Comparison of ENCODE assay signal across 10 cellular contexts in the genomic region with DNA sequence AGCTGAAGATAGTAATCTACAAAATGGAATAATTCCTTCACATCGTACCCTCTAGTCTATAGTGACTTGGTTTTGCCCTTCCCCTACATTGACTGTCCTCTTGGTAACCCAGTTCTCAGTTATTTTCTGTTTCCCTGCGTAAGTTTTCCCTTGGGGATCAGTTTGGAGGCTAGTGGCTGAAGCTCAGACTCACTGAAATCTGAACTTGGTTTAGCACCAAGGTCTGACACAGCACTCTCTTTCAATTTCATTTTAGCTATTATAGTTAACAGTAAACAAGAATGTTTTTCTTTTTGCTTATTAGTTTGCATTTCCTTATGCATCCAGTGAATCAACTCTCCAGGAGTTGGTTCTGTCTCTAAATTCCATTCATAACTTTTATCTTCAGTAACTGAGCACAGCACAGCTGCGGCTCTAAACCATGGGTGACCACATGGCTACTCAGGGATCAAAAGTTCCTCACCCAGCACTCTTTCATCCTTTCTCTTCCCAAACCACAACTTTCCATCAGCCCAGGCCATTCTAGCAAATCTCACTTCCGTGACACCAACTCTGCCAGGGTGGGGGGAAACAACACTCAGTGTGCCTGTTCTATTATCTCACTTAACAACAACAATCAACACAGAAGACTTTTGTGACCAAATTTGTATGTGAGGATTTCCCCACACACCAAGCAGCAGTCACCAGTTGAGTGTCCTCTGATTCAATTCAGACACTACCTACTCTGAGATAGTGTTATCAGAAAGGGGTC. TPM values are rescaled to one million over a fixed set of nuclear protein-coding genes. Genes with fewer than 3 reads are reported as not detected.
DNase-seq lines count a peak whose midpoint lies in the region; ATAC-seq, FAIRE-seq and TF ChIP-seq lines count a peak whose summit lies in the region.
"Had no signal": no experiment of that assay in that cellular context is flagged by ENCODE, and none has a peak within 500 bp of the region (broad histone marks: within the 10 kb centered on the region; RNA-seq: fewer than 3 reads in every experiment).

No MANE protein-coding gene starts in this region.

- DNase-seq in HepG2 (ENCODE audit: low spot score) (no peak), right lobe of liver (no peak), IMR-90 (peak; percentile 57), fibroblast of villous mesenchyme (ENCODE audit: low read depth) (peak; percentile 81), amniotic stem cell (lab: John Stamatoyannopoulos, UW) (no peak)
- DNase-seq: anterior cingulate cortex, immature natural killer cell had no signal

- H3K27ac ChIP-seq in HepG2 (ENCODE audit: extremely low read length, insufficient read depth, low read length) (no peak overlapping the region), right lobe of liver (no peak overlapping the region), IMR-90 (ENCODE audit: insufficient read depth, low read length) (no peak overlapping the region), subcutaneous abdominal adipose tissue (ENCODE audit: low read depth, low read length) (peak overlapping the region; percentile 72)

- H3K4me1 ChIP-seq in HepG2 (ENCODE audit: insufficient read depth, low read length) (peaks cover 25% of the 10 kb centered on the region), right lobe of liver (no peaks in the 10 kb centered on the region), IMR-90 (ENCODE audit: control insufficient read depth, insufficient read depth, low read length) (0 out of 2 replicates have a peak, but pooled peaks cover 2% of the 10 kb centered on the region), subcutaneous abdominal adipose tissue (ENCODE audit: control insufficient read depth in 5 of 5, insufficient read depth in 5 of 5, low read length in 5 of 5) (peaks cover 3 to 17% (median 13%) of the 10 kb centered on the region in 5 donors)

- no peak overlapping the region for H2AFZ ChIP-seq in HepG2 (ENCODE audit: low read length)
- peak overlapping the region; percentile 26 for H2AFZ ChIP-seq in IMR-90 (replicated peaks; ENCODE audit: low read length, poor library complexity)

- H4K8ac ChIP-seq in IMR-90 (ENCODE audit: low read depth in 2 of 2, low read length in 2 of 2): no peak overlapping the region

- no peak for ATAC-seq in HepG2
- no peak for ATAC-seq in right lobe of liver
- peak; percentile 94 for ATAC-seq in IMR-90 (ENCODE audit: low read depth)
- no peak for ATAC-seq in HG02970 (IDR thresholded peaks at IDR 0.05; ENCODE audit: low FRiP score, unreplicated experiment)
- no peak for ATAC-seq in GM18870 (IDR thresholded peaks at IDR 0.05; ENCODE audit: unreplicated experiment)

- TF ChIP-seq RAD21 in HepG2 (CRISPR knock-in tag; IDR thresholded peaks at IDR 0.05): no peak
- no peak for TF ChIP-seq RAD21 in IMR-90 (IDR thresholded peaks at IDR 0.05; ENCODE audit: low read length)

- CTCF ChIA-PET in HepG2 (lab: Yijun Ruan, JAX; ENCODE audit: low intra/inter-chr PET ratio, low total read pairs) (no interaction called here), IMR-90 (lab: Yijun Ruan, JAX) (interaction anchor here (0.5 to 1.3 kb wide), 2 partner anchors 18 to 555 kb away, joined by 3 to 4 read pairs; a partner anchor contains a TSS)

- TF ChIP-seq CTCF in HepG2 (CRISPR knock-in tag; IDR thresholded peaks at IDR 0.05): no peak
- TF ChIP-seq CTCF in right lobe of liver (IDR thresholded peaks at IDR 0.05): no peak
- no peak for TF ChIP-seq CTCF in IMR-90 (conservative IDR thresholded peaks at IDR 0.05; ENCODE audit: low read depth, low read length)
- TF ChIP-seq CTCF in fibroblast of villous mesenchyme (IDR thresholded peaks at IDR 0.05; ENCODE audit: insufficient read depth, low read depth, low read length): no peak

- TF ChIP-seq EP300 in HepG2 (IDR thresholded peaks at IDR 0.05; ENCODE audit: low read depth in 2 of 2, low read length in 2 of 2): no peak
- no peak for TF ChIP-seq EP300 in HepG2 (CRISPR knock-in tag; IDR thresholded peaks at IDR 0.05; ENCODE audit: borderline replicate concordance)

- H4K20me1 ChIP-seq in HepG2 (ENCODE audit: insufficient read depth, low read length): no peaks in the 10 kb centered on the region
- H4K20me1 ChIP-seq in IMR-90 (ENCODE audit: insufficient read depth, low read length): no peaks in the 10 kb centered on the region

- 0 out of 2 replicates have a peak overlapping the region, but pooled peaks have one; percentile 19 for H2BK120ac ChIP-seq in IMR-90 (ENCODE audit: low read depth, low read length)

- H3K56ac ChIP-seq in IMR-90 (ENCODE audit: extremely low read depth, insufficient read depth, low read length): no peak overlapping the region

- no peak overlapping the region for H3K23ac ChIP-seq in IMR-90 (ENCODE audit: low read depth, low read length)

- H3K9me1 ChIP-seq in IMR-90 (ENCODE audit: insufficient read depth, low read length): peaks cover 4% of the 10 kb centered on the region; the same call in 1 of the 2 replicates

- no peak overlapping the region for H4K91ac ChIP-seq in IMR-90 (ENCODE audit: insufficient read depth, low read depth, low read length)

- H3K9me3 ChIP-seq in HepG2 (ENCODE audit: low read length): no peaks in the 10 kb centered on the region
- no peaks in the 10 kb centered on the region for H3K9me3 ChIP-seq in right lobe of liver
- no peaks in the 10 kb centered on the region for H3K9me3 ChIP-seq in IMR-90 (ENCODE audit: control insufficient read depth, insufficient read depth, low read length)
- no peaks in the 10 kb centered on the region for H3K9me3 ChIP-seq in subcutaneous abdominal adipose tissue (ENCODE audit: control insufficient read depth in 5 of 5, low read length in 5 of 5)

- dilution Hi-C loops in IMR-90 (cut with HindIII; ENCODE audit: low sequenced_read_pairs, unreplicated experiment): no loop called here

- no peak overlapping the region for H2BK5ac ChIP-seq in IMR-90 (ENCODE audit: low read depth, low read length, poor library complexity, severe bottlenecking)

- POLR2A ChIA-PET in HepG2 (lab: Yijun Ruan, JAX): no interaction called here
- POLR2A ChIA-PET in IMR-90 (lab: Charles Lee; ENCODE audit: unreplicated experiment): no interaction called here

- no TSS peak for BruUV-seq in HepG2 (replicated peaks; lab: Mats Ljungman, UMichigan)
- no TSS peak for BruUV-seq in IMR-90 (replicated peaks; lab: Mats Ljungman, UMichigan)

- in situ Hi-C loops in HepG2 (cut with HindIII; ENCODE audit: extremely low pct_ligation_motif_present, low pct_unique_long_range_greater_than_20kb) (no loop called here), IMR-90 (cut with MboI; ENCODE audit: low sequenced_read_pairs) (no loop called here)

- intact Hi-C loops in HepG2 (cut with micrococcal nuclease; ENCODE audit: unreplicated experiment) (no loop called here), right lobe of liver (cut with DNase I) (no loop called here), IMR-90 (cut with micrococcal nuclease) (no loop called here)

- H3K36me3 ChIP-seq in HepG2 (replicated peaks in 1 of 2; ENCODE audit: control insufficient read depth in 1 of 2, insufficient read depth in 2 of 2, low read length in 2 of 2) (no peaks in the 10 kb centered on the region), right lobe of liver (no peaks in the 10 kb centered on the region), IMR-90 (ENCODE audit: control insufficient read depth, insufficient read depth, low read length) (no peaks in the 10 kb centered on the region), subcutaneous abdominal adipose tissue (ENCODE audit: control insufficient read depth in 5 of 5, insufficient read depth in 5 of 5, low read length in 5 of 5) (no peaks in the 10 kb centered on the region)

- 12% methylated on average over 4 of the region's 4 CpGs for WGBS in HepG2 (ENCODE audit: low lambda C conversion rate)
- 48% methylated on average over 4 of the region's 4 CpGs for WGBS in right lobe of liver (ENCODE audit: insufficient coverage, low coverage, low lambda C conversion rate, missing lambda C conversion rate)
- no CpG with 5 or more reads among the region's 4 CpGs for WGBS in IMR-90 (ENCODE audit: extremely low coverage in 2 of 2, insufficient read length in 1 of 2), 2 experiments

- H3K4me3 ChIP-seq in HepG2 (replicated peaks in 1 of 3; ENCODE audit: insufficient read depth in 1 of 3, low read depth in 2 of 3, low read length in 3 of 3) (no peak overlapping the region), right lobe of liver (no peak overlapping the region), IMR-90 (ENCODE audit: insufficient read depth, low read depth, low read length) (no peak overlapping the region), fibroblast of villous mesenchyme (ENCODE audit: low read depth, low read length) (peak overlapping the region; percentile 9), subcutaneous abdominal adipose tissue (ENCODE audit: low read depth in 1 of 5, low read length in 5 of 5) (peak overlapping the region in 4 of 5 donors; percentile 10 to 44 (median 32))

- peak overlapping the region; percentile 29; the same call in 1 of the 2 replicates for H3K4ac ChIP-seq in IMR-90 (ENCODE audit: low read depth, low read length)

- no peak overlapping the region for H2AK5ac ChIP-seq in IMR-90 (ENCODE audit: low read depth, low read length)

- H3K18ac ChIP-seq in IMR-90 (ENCODE audit: low read depth, low read length): 0 out of 2 replicates have a peak overlapping the region, but pooled peaks have one; percentile 31

- H3K27me3 ChIP-seq in HepG2 (ENCODE audit: control insufficient read depth in 1 of 2, insufficient read depth in 2 of 2, low read length in 2 of 2): peaks cover 4 to 36% of the 10 kb centered on the region in 2 experiments; a peak in 4 of 5 replicates
- no peaks in the 10 kb centered on the region for H3K27me3 ChIP-seq in right lobe of liver
- H3K27me3 ChIP-seq in IMR-90 (ENCODE audit: control insufficient read depth, insufficient read depth, low read length): peaks cover 42% of the 10 kb centered on the region
- no peaks in the 10 kb centered on the region for H3K27me3 ChIP-seq in subcutaneous abdominal adipose tissue (ENCODE audit: control insufficient read depth in 5 of 5, insufficient read depth in 4 of 5, low read length in 5 of 5)

- no peaks in the 10 kb centered on the region for H3K79me2 ChIP-seq in HepG2 (ENCODE audit: insufficient read depth, low read length)

- no peak overlapping the region for H2BK15ac ChIP-seq in IMR-90 (ENCODE audit: low read depth, low read length)

- H2AK9ac ChIP-seq in IMR-90 (replicated peaks; ENCODE audit: low read depth, low read length, poor library complexity): no peak overlapping the region

- TF ChIP-seq POLR2A in HepG2 (IDR thresholded peaks at IDR 0.05; ENCODE audit: insufficient read depth in 1 of 2, low read depth in 2 of 2, low read length in 2 of 2): no peak
- no peak for TF ChIP-seq POLR2A in right lobe of liver (IDR thresholded peaks at IDR 0.05)
- no peak for TF ChIP-seq POLR2A in IMR-90 (IDR thresholded peaks at IDR 0.05; ENCODE audit: low read depth, low read length)

- no peak overlapping the region for H3K14ac ChIP-seq in IMR-90 (replicated peaks; ENCODE audit: low read depth, low read length)

- H4K5ac ChIP-seq in IMR-90 (ENCODE audit: low read depth, low read length): no peak overlapping the region

- H3K4me2 ChIP-seq in HepG2 (ENCODE audit: low read depth, low read length): peak overlapping the region; percentile 18; the same call in 1 of the 2 replicates
- peak overlapping the region; percentile 61 for H3K4me2 ChIP-seq in IMR-90 (ENCODE audit: low read depth, low read length)

- H2BK20ac ChIP-seq in IMR-90 (ENCODE audit: low read depth, low read length): no peak overlapping the region

- FAIRE-seq in HepG2 (lab: Jason Lieb, UNC): no peak

- H3K79me1 ChIP-seq in IMR-90 (ENCODE audit: low read depth in 1 of 2, low read length in 2 of 2): no peaks in the 10 kb centered on the region

- H3K9ac ChIP-seq in HepG2 (ENCODE audit: insufficient read depth, low read depth, low read length) (no peak overlapping the region), IMR-90 (ENCODE audit: low read depth, low read length) (no peak overlapping the region), subcutaneous abdominal adipose tissue (ENCODE audit: low read length in 5 of 5) (peak overlapping the region in 2 of 5 donors; percentile 7 to 18)

RNA-seq across cellular contexts. Expression of a gene that starts 17.6 kb away (rescaled TPM):
- total RNA-seq in HepG2 (2016; rRNA removed; fragmentation: Illumina TruSeq; extraction: Trizol) (6.1 and 13.2 TPM in 2 replicates), right lobe of liver (10 to 100 TPM in 5 of 6 experiments, 1 to 10 TPM in 1; 9.5 to 45.7 (median 33.2) TPM), IMR-90 (2012; rRNA removed) (6.7 and 7.3 TPM in 2 replicates), fibroblast of villous mesenchyme (39.3 and 56.1 TPM in 2 replicates)
- 2.7 and 3.0 TPM in 2 replicates for total RNA-seq in HepG2 (2016; cell fraction: cytosol; rRNA removed; fragmentation: Illumina TruSeq; extraction: Trizol; ENCODE audit: low read depth)
- total RNA-seq in HepG2 (2016; cell fraction: insoluble cytoplasmic fraction; rRNA removed; fragmentation: Illumina TruSeq; extraction: Trizol): 7.4 and 12.7 TPM in 2 replicates
- total RNA-seq in HepG2 (2016; cell fraction: membrane; rRNA removed; fragmentation: Illumina TruSeq; extraction: Trizol): 3.2 and 3.3 TPM in 2 replicates
- total RNA-seq in HepG2 (2016; cell fraction: nucleus; rRNA removed; fragmentation: Illumina TruSeq; extraction: Trizol): 8.4 and 10.6 TPM in 2 replicates
- polyA plus RNA-seq in HepG2 (2011; rRNA removed) (12.9 and 21.8 TPM in 2 replicates), IMR-90 (2012; rRNA removed) (16.8 and 17.2 TPM in 2 replicates)
- polyA plus RNA-seq in HepG2 (2011; cell fraction: cytosol; rRNA removed): 18.2 and 23.3 TPM in 2 replicates
- polyA plus RNA-seq in HepG2 (2011; cell fraction: nucleus; rRNA removed): 6.3 and 11.3 TPM in 2 replicates
- 10.8 and 16.9 TPM in 2 replicates for polyA plus RNA-seq in HepG2 (2012)
- 2.0 and 3.3 TPM in 2 replicates for polyA plus RNA-seq in HepG2 (2016; cell fraction: cytosol; fragmentation: Illumina TruSeq; extraction: Trizol; ENCODE audit: low read depth)
- 5.6 and 6.9 TPM in 2 replicates for polyA plus RNA-seq in HepG2 (2016; cell fraction: insoluble cytoplasmic fraction; fragmentation: Illumina TruSeq; extraction: Trizol; ENCODE audit: low read depth)
- polyA plus RNA-seq in HepG2 (2016; cell fraction: membrane; fragmentation: Illumina TruSeq; extraction: Trizol; ENCODE audit: low read depth): 3.2 and 3.9 TPM in 2 replicates
- polyA plus RNA-seq in HepG2 (2016; cell fraction: nucleus; fragmentation: Illumina TruSeq; extraction: Trizol; ENCODE audit: insufficient read depth, low read depth): 12.0 and 16.6 TPM in 2 replicates
- 7.1 and 42.2 TPM in 2 replicates for polyA minus RNA-seq in HepG2 (2011; rRNA and poly(A)+ RNA removed; ENCODE audit: low replicate concordance)
- polyA minus RNA-seq in HepG2 (2011; cell fraction: cytosol; rRNA and poly(A)+ RNA removed): 4.4 and 7.3 TPM in 2 replicates
- 1.3 and 1.4 TPM in 2 replicates for polyA minus RNA-seq in HepG2 (2011; cell fraction: nucleus; rRNA and poly(A)+ RNA removed)
- 31.2 and 35.3 TPM in 2 replicates for polyA plus RNA-seq in IMR-90 (2012; cell fraction: cytosol; rRNA removed)
- polyA plus RNA-seq in IMR-90 (2012; cell fraction: nucleus; rRNA removed; ENCODE audit: low replicate concordance): 5.7 and 7.7 TPM in 2 replicates

RNA-seq across cellular contexts. Expression of a gene that starts 36.2 kb away (rescaled TPM):
- total RNA-seq in HepG2 (2016; rRNA removed; fragmentation: Illumina TruSeq; extraction: Trizol) (15.7 and 18.8 TPM in 2 replicates), right lobe of liver (1 to 10 TPM; 3.5 to 7.4 (median 4.9) TPM), IMR-90 (2012; rRNA removed) (8.6 and 10.0 TPM in 2 replicates), fibroblast of villous mesenchyme (16.0 and 20.0 TPM in 2 replicates)
- total RNA-seq in HepG2 (2016; cell fraction: cytosol; rRNA removed; fragmentation: Illumina TruSeq; extraction: Trizol; ENCODE audit: low read depth): 4.5 and 5.0 TPM in 2 replicates
- total RNA-seq in HepG2 (2016; cell fraction: insoluble cytoplasmic fraction; rRNA removed; fragmentation: Illumina TruSeq; extraction: Trizol): 15.9 and 19.6 TPM in 2 replicates
- 11.5 and 13.7 TPM in 2 replicates for total RNA-seq in HepG2 (2016; cell fraction: membrane; rRNA removed; fragmentation: Illumina TruSeq; extraction: Trizol)
- 9.9 and 11.7 TPM in 2 replicates for total RNA-seq in HepG2 (2016; cell fraction: nucleus; rRNA removed; fragmentation: Illumina TruSeq; extraction: Trizol)
- polyA plus RNA-seq in HepG2 (2011; rRNA removed) (4.2 and 4.6 TPM in 2 replicates), IMR-90 (2012; rRNA removed) (2.3 and 2.6 TPM in 2 replicates)
- polyA plus RNA-seq in HepG2 (2011; cell fraction: cytosol; rRNA removed): 2.1 and 3.9 TPM in 2 replicates
- 4.1 and 5.8 TPM in 2 replicates for polyA plus RNA-seq in HepG2 (2011; cell fraction: nucleus; rRNA removed)
- 4.9 and 5.9 TPM in 2 replicates for polyA plus RNA-seq in HepG2 (2012)
- 1.9 and 2.3 TPM in 2 replicates for polyA plus RNA-seq in HepG2 (2016; cell fraction: cytosol; fragmentation: Illumina TruSeq; extraction: Trizol; ENCODE audit: low read depth)
- polyA plus RNA-seq in HepG2 (2016; cell fraction: insoluble cytoplasmic fraction; fragmentation: Illumina TruSeq; extraction: Trizol; ENCODE audit: low read depth): 11.7 and 12.5 TPM in 2 replicates
- 2.9 and 4.4 TPM in 2 replicates for polyA plus RNA-seq in HepG2 (2016; cell fraction: membrane; fragmentation: Illumina TruSeq; extraction: Trizol; ENCODE audit: low read depth)
- 14.7 and 19.0 TPM in 2 replicates for polyA plus RNA-seq in HepG2 (2016; cell fraction: nucleus; fragmentation: Illumina TruSeq; extraction: Trizol; ENCODE audit: insufficient read depth, low read depth)
- polyA minus RNA-seq in HepG2 (2011; rRNA and poly(A)+ RNA removed; ENCODE audit: low replicate concordance): 4.4 and 5.1 TPM in 2 replicates
- polyA minus RNA-seq in HepG2 (2011; cell fraction: cytosol; rRNA and poly(A)+ RNA removed): 5.9 and 8.0 TPM in 2 replicates
- 10.9 and 18.0 TPM in 2 replicates for polyA minus RNA-seq in HepG2 (2011; cell fraction: nucleus; rRNA and poly(A)+ RNA removed)
- 0.63 and 1.5 TPM in 2 replicates for polyA plus RNA-seq in IMR-90 (2012; cell fraction: cytosol; rRNA removed)
- 1.5 and 4.8 TPM in 2 replicates for polyA plus RNA-seq in IMR-90 (2012; cell fraction: nucleus; rRNA removed; ENCODE audit: low replicate concordance)

RNA-seq across cellular contexts. Expression of a gene that starts 54.6 kb away (rescaled TPM):
- not detected in 2 replicates for total RNA-seq in HepG2 (2016; rRNA removed; fragmentation: Illumina TruSeq; extraction: Trizol)
- total RNA-seq in HepG2 (2016; cell fraction: cytosol; rRNA removed; fragmentation: Illumina TruSeq; extraction: Trizol; ENCODE audit: low read depth): not detected in 2 replicates
- not detected in 2 replicates for total RNA-seq in HepG2 (2016; cell fraction: insoluble cytoplasmic fraction; rRNA removed; fragmentation: Illumina TruSeq; extraction: Trizol)
- not detected in 2 replicates for total RNA-seq in HepG2 (2016; cell fraction: membrane; rRNA removed; fragmentation: Illumina TruSeq; extraction: Trizol)
- not detected in 2 replicates for total RNA-seq in HepG2 (2016; cell fraction: nucleus; rRNA removed; fragmentation: Illumina TruSeq; extraction: Trizol)
- polyA plus RNA-seq in HepG2 (2011; rRNA removed): 0.04 TPM in 1 of 2 replicates, not detected in the other
- 0.01 and 0.04 TPM in 2 replicates for polyA plus RNA-seq in HepG2 (2011; cell fraction: cytosol; rRNA removed)
- polyA plus RNA-seq in HepG2 (2011; cell fraction: nucleus; rRNA removed): 0.14 and 0.33 TPM in 2 replicates
- not detected in 2 replicates for polyA plus RNA-seq in HepG2 (2012)
- not detected in 2 replicates for polyA plus RNA-seq in HepG2 (2016; cell fraction: cytosol; fragmentation: Illumina TruSeq; extraction: Trizol; ENCODE audit: low read depth)
- polyA plus RNA-seq in HepG2 (2016; cell fraction: insoluble cytoplasmic fraction; fragmentation: Illumina TruSeq; extraction: Trizol; ENCODE audit: low read depth): not detected in 2 replicates
- polyA plus RNA-seq in HepG2 (2016; cell fraction: membrane; fragmentation: Illumina TruSeq; extraction: Trizol; ENCODE audit: low read depth): not detected in 2 replicates
- not detected in 2 replicates for polyA plus RNA-seq in HepG2 (2016; cell fraction: nucleus; fragmentation: Illumina TruSeq; extraction: Trizol; ENCODE audit: insufficient read depth, low read depth)
- 0.33 TPM in 1 of 2 replicates, not detected in the other for polyA minus RNA-seq in HepG2 (2011; rRNA and poly(A)+ RNA removed; ENCODE audit: low replicate concordance)
- not detected in 2 replicates for polyA minus RNA-seq in HepG2 (2011; cell fraction: cytosol; rRNA and poly(A)+ RNA removed)
- polyA minus RNA-seq in HepG2 (2011; cell fraction: nucleus; rRNA and poly(A)+ RNA removed): not detected in 2 replicates
- 1 to 10 TPM; 2.5 to 10.0 (median 6.3) TPM for total RNA-seq in right lobe of liver
- not detected in 2 replicates for total RNA-seq in IMR-90 (2012; rRNA removed)
- not detected in 2 replicates for polyA plus RNA-seq in IMR-90 (2012; rRNA removed)
- polyA plus RNA-seq in IMR-90 (2012; cell fraction: cytosol; rRNA removed): not detected in 2 replicates
- polyA plus RNA-seq in IMR-90 (2012; cell fraction: nucleus; rRNA removed; ENCODE audit: low replicate concordance): 0.08 TPM in 1 of 2 replicates, not detected in the other
- total RNA-seq in fibroblast of villous mesenchyme: not detected in 2 replicates

Comparison
In these comparisons a context has a peak if more than half of its experiments do, and no peak if none do; other contexts are left out.
1. DNase-seq: peak in IMR-90 (single experiment) and fibroblast of villous mesenchyme (single experiment); none in HepG2 (single experiment), right lobe of liver (0 of 3) and amniotic stem cell (single experiment).
2. H3K4me3 ChIP-seq: peak in fibroblast of villous mesenchyme (single experiment) and subcutaneous abdominal adipose tissue (4 of 5); none in HepG2 (0 of 3), right lobe of liver (0 of 3) and IMR-90 (single experiment).